In the genomic region with DNA sequence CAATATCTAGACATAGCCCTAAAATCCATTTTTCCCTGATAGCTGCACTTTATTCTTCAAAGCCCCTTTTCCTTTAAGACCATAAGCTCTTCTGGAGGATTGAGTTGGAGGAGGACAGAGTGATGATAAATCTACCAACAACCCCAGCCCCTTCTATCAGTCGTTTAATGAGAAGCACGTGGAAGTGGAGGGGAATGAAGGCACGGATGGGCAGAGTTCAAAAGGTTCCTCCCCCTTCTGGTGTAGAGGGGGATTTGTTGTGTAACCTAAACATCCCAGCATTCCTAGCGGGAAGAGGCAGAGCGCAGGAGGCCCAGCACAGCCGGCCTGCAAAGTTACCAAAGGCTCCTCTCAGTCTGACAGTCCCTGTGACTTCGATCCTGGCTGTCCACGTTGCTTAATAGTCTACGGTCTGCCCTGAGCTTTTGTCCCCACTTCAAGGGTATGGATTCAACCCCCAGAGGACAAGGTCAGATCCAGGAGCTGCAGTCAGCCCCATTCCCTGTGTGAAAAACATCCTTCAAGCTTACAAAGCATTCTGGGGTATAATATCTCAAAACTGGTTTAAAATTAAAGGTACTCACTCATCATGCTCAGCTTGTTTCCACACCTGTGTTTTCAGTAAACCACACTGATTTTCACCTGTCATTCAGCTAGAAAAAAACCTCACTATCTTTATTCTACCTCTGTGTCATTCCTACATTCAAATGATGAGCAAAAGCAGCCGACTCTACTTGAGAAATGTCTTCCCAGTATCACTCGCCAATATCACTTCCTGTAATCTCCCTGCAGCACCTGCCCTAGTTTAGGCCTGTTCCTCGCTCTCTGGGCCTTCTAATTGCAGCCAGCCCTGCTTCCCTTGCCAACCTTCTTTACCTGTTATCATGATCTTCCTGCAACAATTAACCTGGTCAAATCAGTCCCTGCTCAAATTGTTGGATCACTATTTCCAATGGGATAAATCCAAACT, we compare ENCODE assay signal across 1 cellular context.
TF ChIP-seq lines count a peak whose summit lies in the region.

No MANE protein-coding gene starts in this region.

TF ChIP-seq in HepG2, 621 proteins besides CTCF, POLR2A, EP300 and RAD21 (continued from another document and continues in another):
- TF ChIP-seq, protein P1, sequence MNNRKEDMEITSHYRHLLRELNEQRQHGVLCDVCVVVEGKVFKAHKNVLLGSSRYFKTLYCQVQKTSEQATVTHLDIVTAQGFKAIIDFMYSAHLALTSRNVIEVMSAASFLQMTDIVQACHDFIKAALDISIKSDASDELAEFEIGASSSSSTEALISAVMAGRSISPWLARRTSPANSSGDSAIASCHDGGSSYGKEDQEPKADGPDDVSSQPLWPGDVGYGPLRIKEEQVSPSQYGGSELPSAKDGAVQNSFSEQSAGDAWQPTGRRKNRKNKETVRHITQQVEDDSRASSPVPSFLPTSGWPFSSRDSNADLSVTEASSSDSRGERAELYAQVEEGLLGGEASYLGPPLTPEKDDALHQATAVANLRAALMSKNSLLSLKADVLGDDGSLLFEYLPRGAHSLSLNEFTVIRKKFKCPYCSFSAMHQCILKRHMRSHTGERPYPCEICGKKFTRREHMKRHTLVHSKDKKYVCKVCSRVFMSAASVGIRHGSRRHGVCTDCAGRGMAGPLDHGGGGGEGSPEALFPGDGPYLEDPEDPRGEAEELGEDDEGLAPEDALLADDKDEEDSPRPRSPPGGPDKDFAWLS (CRISPR knock-in tag; IDR thresholded peaks at IDR 0.05; ENCODE audit: borderline replicate concordance): 0 out of 2 replicates have a peak, but pooled peaks have one; percentile 30
- TF ChIP-seq TCF7L2 (IDR thresholded peaks at IDR 0.05; ENCODE audit: low read depth, low read length) (peak; percentile 33; the same call in 1 of the 2 replicates), MBD4 (IDR thresholded peaks at IDR 0.05; ENCODE audit: borderline replicate concordance, low read length) (no peak), ZNF264 (CRISPR knock-in tag; IDR thresholded peaks at IDR 0.05) (peak; percentile 57; the same call in 1 of the 2 replicates), ZMYM2 (CRISPR knock-in tag; IDR thresholded peaks at IDR 0.05) (peak; percentile 64; the same call in 1 of the 2 replicates), MLLT10 (CRISPR knock-in tag; IDR thresholded peaks at IDR 0.05) (no peak), XRCC5 (optimal IDR thresholded peaks at IDR 0.05; ENCODE audit: low read length) (peak; percentile 52), ZNF749 (CRISPR knock-in tag; IDR thresholded peaks at IDR 0.05; ENCODE audit: borderline replicate concordance) (peak; percentile 82; the same call in 1 of the 2 replicates), CBX2 (IDR thresholded peaks at IDR 0.05; ENCODE audit: low read depth, low read length) (no peak), CBX2 (CRISPR knock-in tag; IDR thresholded peaks at IDR 0.05; ENCODE audit: low read depth) (no peak), ZNF672 (CRISPR knock-in tag; IDR thresholded peaks at IDR 0.05) (no peak), ZNF891 (CRISPR knock-in tag; IDR thresholded peaks at IDR 0.05) (peak; percentile 78; the same call in 1 of the 2 replicates), SPEN (CRISPR knock-in tag; IDR thresholded peaks at IDR 0.05; ENCODE audit: low read depth) (peak; percentile 89), TCF12 (IDR thresholded peaks at IDR 0.05) (no peak), TCF12 (CRISPR knock-in tag; IDR thresholded peaks at IDR 0.05) (peak; percentile 90; the same call in 1 of the 2 replicates), TBX3 (IDR thresholded peaks at IDR 0.05; ENCODE audit: borderline replicate concordance) (no peak), MIER2 (CRISPR knock-in tag; IDR thresholded peaks at IDR 0.05) (no peak; the same call in none of the 2 replicates), LCORL (IDR thresholded peaks at IDR 0.05) (no peak), LCORL (CRISPR knock-in tag; IDR thresholded peaks at IDR 0.05) (peak; percentile 95), ZNF569 (CRISPR knock-in tag; IDR thresholded peaks at IDR 0.05; ENCODE audit: borderline replicate concordance) (no peak), ZNF816 (CRISPR knock-in tag; IDR thresholded peaks at IDR 0.05; ENCODE audit: borderline replicate concordance) (no peak; the same call in 1 of the 2 replicates), ZNF547 (CRISPR knock-in tag; IDR thresholded peaks at IDR 0.05) (no peak; the same call in 1 of the 2 replicates), ZNF432 (CRISPR knock-in tag; IDR thresholded peaks at IDR 0.05; ENCODE audit: borderline replicate concordance) (no peak), BRD4 (CRISPR knock-in tag; IDR thresholded peaks at IDR 0.05) (peak; percentile 18; the same call in 1 of the 2 replicates), ELF4 (CRISPR knock-in tag; IDR thresholded peaks at IDR 0.05; ENCODE audit: borderline replicate concordance) (no peak; the same call in 1 of the 2 replicates)
- TF ChIP-seq, protein P2, sequence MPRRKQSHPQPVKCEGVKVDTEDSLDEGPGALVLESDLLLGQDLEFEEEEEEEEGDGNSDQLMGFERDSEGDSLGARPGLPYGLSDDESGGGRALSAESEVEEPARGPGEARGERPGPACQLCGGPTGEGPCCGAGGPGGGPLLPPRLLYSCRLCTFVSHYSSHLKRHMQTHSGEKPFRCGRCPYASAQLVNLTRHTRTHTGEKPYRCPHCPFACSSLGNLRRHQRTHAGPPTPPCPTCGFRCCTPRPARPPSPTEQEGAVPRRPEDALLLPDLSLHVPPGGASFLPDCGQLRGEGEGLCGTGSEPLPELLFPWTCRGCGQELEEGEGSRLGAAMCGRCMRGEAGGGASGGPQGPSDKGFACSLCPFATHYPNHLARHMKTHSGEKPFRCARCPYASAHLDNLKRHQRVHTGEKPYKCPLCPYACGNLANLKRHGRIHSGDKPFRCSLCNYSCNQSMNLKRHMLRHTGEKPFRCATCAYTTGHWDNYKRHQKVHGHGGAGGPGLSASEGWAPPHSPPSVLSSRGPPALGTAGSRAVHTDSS (CRISPR knock-in tag; conservative IDR thresholded peaks at IDR 0.05): no peak
- TF ChIP-seq, protein P3, sequence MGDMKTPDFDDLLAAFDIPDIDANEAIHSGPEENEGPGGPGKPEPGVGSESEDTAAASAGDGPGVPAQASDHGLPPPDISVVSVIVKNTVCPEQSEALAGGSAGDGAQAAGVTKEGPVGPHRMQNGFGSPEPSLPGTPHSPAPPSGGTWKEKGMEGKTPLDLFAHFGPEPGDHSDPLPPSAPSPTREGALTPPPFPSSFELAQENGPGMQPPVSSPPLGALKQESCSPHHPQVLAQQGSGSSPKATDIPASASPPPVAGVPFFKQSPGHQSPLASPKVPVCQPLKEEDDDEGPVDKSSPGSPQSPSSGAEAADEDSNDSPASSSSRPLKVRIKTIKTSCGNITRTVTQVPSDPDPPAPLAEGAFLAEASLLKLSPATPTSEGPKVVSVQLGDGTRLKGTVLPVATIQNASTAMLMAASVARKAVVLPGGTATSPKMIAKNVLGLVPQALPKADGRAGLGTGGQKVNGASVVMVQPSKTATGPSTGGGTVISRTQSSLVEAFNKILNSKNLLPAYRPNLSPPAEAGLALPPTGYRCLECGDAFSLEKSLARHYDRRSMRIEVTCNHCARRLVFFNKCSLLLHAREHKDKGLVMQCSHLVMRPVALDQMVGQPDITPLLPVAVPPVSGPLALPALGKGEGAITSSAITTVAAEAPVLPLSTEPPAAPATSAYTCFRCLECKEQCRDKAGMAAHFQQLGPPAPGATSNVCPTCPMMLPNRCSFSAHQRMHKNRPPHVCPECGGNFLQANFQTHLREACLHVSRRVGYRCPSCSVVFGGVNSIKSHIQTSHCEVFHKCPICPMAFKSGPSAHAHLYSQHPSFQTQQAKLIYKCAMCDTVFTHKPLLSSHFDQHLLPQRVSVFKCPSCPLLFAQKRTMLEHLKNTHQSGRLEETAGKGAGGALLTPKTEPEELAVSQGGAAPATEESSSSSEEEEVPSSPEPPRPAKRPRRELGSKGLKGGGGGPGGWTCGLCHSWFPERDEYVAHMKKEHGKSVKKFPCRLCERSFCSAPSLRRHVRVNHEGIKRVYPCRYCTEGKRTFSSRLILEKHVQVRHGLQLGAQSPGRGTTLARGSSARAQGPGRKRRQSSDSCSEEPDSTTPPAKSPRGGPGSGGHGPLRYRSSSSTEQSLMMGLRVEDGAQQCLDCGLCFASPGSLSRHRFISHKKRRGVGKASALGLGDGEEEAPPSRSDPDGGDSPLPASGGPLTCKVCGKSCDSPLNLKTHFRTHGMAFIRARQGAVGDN (CRISPR knock-in tag; IDR thresholded peaks at IDR 0.05): peak; percentile 95
- TF ChIP-seq, protein P4, sequence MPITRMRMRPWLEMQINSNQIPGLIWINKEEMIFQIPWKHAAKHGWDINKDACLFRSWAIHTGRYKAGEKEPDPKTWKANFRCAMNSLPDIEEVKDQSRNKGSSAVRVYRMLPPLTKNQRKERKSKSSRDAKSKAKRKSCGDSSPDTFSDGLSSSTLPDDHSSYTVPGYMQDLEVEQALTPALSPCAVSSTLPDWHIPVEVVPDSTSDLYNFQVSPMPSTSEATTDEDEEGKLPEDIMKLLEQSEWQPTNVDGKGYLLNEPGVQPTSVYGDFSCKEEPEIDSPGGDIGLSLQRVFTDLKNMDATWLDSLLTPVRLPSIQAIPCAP (CRISPR knock-in tag; IDR thresholded peaks at IDR 0.05; ENCODE audit: low read depth): 0 out of 2 replicates have a peak, but pooled peaks have one; percentile 24
- TF ChIP-seq, protein P5, sequence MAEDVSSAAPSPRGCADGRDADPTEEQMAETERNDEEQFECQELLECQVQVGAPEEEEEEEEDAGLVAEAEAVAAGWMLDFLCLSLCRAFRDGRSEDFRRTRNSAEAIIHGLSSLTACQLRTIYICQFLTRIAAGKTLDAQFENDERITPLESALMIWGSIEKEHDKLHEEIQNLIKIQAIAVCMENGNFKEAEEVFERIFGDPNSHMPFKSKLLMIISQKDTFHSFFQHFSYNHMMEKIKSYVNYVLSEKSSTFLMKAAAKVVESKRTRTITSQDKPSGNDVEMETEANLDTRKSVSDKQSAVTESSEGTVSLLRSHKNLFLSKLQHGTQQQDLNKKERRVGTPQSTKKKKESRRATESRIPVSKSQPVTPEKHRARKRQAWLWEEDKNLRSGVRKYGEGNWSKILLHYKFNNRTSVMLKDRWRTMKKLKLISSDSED (CRISPR knock-in tag; IDR thresholded peaks at IDR 0.05): no peak
- TF ChIP-seq, protein P6, sequence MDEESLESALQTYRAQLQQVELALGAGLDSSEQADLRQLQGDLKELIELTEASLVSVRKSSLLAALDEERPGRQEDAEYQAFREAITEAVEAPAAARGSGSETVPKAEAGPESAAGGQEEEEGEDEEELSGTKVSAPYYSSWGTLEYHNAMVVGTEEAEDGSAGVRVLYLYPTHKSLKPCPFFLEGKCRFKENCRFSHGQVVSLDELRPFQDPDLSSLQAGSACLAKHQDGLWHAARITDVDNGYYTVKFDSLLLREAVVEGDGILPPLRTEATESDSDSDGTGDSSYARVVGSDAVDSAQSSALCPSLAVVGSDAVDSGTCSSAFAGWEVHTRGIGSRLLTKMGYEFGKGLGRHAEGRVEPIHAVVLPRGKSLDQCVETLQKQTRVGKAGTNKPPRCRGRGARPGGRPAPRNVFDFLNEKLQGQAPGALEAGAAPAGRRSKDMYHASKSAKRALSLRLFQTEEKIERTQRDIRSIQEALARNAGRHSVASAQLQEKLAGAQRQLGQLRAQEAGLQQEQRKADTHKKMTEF (CRISPR knock-in tag; IDR thresholded peaks at IDR 0.05): peak; percentile 94
- TF ChIP-seq, protein P7, sequence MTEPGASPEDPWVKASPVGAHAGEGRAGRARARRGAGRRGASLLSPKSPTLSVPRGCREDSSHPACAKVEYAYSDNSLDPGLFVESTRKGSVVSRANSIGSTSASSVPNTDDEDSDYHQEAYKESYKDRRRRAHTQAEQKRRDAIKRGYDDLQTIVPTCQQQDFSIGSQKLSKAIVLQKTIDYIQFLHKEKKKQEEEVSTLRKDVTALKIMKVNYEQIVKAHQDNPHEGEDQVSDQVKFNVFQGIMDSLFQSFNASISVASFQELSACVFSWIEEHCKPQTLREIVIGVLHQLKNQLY (CRISPR knock-in tag; IDR thresholded peaks at IDR 0.05): peak; percentile 54; the same call in 1 of the 2 replicates
- TF ChIP-seq, protein P8, sequence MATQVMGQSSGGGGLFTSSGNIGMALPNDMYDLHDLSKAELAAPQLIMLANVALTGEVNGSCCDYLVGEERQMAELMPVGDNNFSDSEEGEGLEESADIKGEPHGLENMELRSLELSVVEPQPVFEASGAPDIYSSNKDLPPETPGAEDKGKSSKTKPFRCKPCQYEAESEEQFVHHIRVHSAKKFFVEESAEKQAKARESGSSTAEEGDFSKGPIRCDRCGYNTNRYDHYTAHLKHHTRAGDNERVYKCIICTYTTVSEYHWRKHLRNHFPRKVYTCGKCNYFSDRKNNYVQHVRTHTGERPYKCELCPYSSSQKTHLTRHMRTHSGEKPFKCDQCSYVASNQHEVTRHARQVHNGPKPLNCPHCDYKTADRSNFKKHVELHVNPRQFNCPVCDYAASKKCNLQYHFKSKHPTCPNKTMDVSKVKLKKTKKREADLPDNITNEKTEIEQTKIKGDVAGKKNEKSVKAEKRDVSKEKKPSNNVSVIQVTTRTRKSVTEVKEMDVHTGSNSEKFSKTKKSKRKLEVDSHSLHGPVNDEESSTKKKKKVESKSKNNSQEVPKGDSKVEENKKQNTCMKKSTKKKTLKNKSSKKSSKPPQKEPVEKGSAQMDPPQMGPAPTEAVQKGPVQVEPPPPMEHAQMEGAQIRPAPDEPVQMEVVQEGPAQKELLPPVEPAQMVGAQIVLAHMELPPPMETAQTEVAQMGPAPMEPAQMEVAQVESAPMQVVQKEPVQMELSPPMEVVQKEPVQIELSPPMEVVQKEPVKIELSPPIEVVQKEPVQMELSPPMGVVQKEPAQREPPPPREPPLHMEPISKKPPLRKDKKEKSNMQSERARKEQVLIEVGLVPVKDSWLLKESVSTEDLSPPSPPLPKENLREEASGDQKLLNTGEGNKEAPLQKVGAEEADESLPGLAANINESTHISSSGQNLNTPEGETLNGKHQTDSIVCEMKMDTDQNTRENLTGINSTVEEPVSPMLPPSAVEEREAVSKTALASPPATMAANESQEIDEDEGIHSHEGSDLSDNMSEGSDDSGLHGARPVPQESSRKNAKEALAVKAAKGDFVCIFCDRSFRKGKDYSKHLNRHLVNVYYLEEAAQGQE (IDR thresholded peaks at IDR 0.05; ENCODE audit: borderline replicate concordance in 1 of 2, low read depth in 1 of 2, low read length in 2 of 2): no peak
- TF ChIP-seq, protein P9, sequence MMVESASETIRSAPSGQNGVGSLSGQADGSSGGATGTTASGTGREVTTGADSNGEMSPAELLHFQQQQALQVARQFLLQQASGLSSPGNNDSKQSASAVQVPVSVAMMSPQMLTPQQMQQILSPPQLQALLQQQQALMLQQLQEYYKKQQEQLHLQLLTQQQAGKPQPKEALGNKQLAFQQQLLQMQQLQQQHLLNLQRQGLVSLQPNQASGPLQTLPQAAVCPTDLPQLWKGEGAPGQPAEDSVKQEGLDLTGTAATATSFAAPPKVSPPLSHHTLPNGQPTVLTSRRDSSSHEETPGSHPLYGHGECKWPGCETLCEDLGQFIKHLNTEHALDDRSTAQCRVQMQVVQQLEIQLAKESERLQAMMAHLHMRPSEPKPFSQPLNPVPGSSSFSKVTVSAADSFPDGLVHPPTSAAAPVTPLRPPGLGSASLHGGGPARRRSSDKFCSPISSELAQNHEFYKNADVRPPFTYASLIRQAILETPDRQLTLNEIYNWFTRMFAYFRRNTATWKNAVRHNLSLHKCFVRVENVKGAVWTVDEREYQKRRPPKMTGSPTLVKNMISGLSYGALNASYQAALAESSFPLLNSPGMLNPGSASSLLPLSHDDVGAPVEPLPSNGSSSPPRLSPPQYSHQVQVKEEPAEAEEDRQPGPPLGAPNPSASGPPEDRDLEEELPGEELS (CRISPR knock-in tag; IDR thresholded peaks at IDR 0.05): peak; percentile 79
- TF ChIP-seq, protein P10, sequence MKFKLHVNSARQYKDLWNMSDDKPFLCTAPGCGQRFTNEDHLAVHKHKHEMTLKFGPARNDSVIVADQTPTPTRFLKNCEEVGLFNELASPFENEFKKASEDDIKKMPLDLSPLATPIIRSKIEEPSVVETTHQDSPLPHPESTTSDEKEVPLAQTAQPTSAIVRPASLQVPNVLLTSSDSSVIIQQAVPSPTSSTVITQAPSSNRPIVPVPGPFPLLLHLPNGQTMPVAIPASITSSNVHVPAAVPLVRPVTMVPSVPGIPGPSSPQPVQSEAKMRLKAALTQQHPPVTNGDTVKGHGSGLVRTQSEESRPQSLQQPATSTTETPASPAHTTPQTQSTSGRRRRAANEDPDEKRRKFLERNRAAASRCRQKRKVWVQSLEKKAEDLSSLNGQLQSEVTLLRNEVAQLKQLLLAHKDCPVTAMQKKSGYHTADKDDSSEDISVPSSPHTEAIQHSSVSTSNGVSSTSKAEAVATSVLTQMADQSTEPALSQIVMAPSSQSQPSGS (CRISPR knock-in tag; IDR thresholded peaks at IDR 0.05): peak; percentile 89
